In genomic region chr2:162029287-162029901, GRCh38 we compare ENCODE assay signal across 10 cellular contexts. TPM values are rescaled to one million over a fixed set of nuclear protein-coding genes. Genes with fewer than 3 reads are reported as not detected.
A peak's percentile ranks its signal among the peaks of the same experiment; 100 is the strongest.
DNase-seq lines count a peak whose midpoint lies in the region; TF ChIP-seq lines count a peak whose summit lies in the region.
"Had no signal": no experiment of that assay in that cellular context is flagged by ENCODE, and none has a peak within 500 bp of the region (broad histone marks: within the 10 kb centered on the region; RNA-seq: fewer than 3 reads in every experiment).

No MANE protein-coding gene starts in this region.

- no peak overlapping the region for H3K4me2 ChIP-seq in neural progenitor cell

- no peak overlapping the region for H3K4me3 Mint-ChIP-seq in neural progenitor cell

- H3K36me3 Mint-ChIP-seq in neural progenitor cell = no peaks in the 10 kb centered on the region

- TF ChIP-seq CTCF in lower leg skin (IDR thresholded peaks at IDR 0.05) = no peak
- TF ChIP-seq CTCF in neural progenitor cell (IDR thresholded peaks at IDR 0.05) = no peak

- DNase-seq in Ammon's horn (ENCODE audit: low spot score) (peak; percentile 67), LHCN-M2 (ENCODE audit: low read depth) (peak; percentile 86), cerebellar cortex (ENCODE audit: low spot score) (peak; percentile 13), lower leg skin (ENCODE audit: low spot score in 2 of 2) (peak; percentile 49 to 86), iPS-NIHi7 (ENCODE audit: extremely low spot score) (no peak), NCI-H2171 (lab: John Stamatoyannopoulos, UW) (no peak), neural progenitor cell (ENCODE audit: low spot score) (no peak)
- DNase-seq in effector CD4-positive, alpha-beta T cell = no peak
- DNase-seq: body of pancreas, NCI-H187 treated with DMSO at 0.1 percent for 48 hours had no signal

- H2AFZ ChIP-seq in neural progenitor cell (replicated peaks) = no peak overlapping the region

- H3K9me3 Mint-ChIP-seq in neural progenitor cell = no peaks in the 10 kb centered on the region

- no peaks in the 10 kb centered on the region for H3K79me2 ChIP-seq in neural progenitor cell (ENCODE audit: low read depth)

- H3K4me3 ChIP-seq in lower leg skin (ENCODE audit: low read depth, poor library complexity, severe bottlenecking) (no peak overlapping the region), neural progenitor cell (no peak overlapping the region)
- H3K4me3 ChIP-seq: body of pancreas had no signal

- 26 to 36% methylated on average over 9 of the region's 9 CpGs for WGBS in lower leg skin, 2 donors

- H3K27ac Mint-ChIP-seq in neural progenitor cell = no peak overlapping the region

- no peaks in the 10 kb centered on the region for H4K20me1 ChIP-seq in neural progenitor cell (ENCODE audit: low read depth)

- peaks cover 2% of the 10 kb centered on the region for H3K27me3 Mint-ChIP-seq in neural progenitor cell (ENCODE audit: insufficient read depth, low read depth)

- H3K4me1 ChIP-seq in neural progenitor cell = peaks cover 14% of the 10 kb centered on the region

- no peaks in the 10 kb centered on the region for H3K36me3 ChIP-seq in neural progenitor cell

- no peak overlapping the region for H3K9ac ChIP-seq in neural progenitor cell

- H3K27ac ChIP-seq in neural progenitor cell = no peak overlapping the region
- H3K27ac ChIP-seq: body of pancreas had no signal

- intact Hi-C loops in lower leg skin (cut with DNase I; ENCODE audit: low total_unique reads) = no loop called here

- H3F3A ChIP-seq in neural progenitor cell (ENCODE audit: low read depth) = peaks cover 6% of the 10 kb centered on the region

- TF ChIP-seq POLR2A in lower leg skin (IDR thresholded peaks at IDR 0.05) = no peak

- no peaks in the 10 kb centered on the region for H3K9me3 ChIP-seq in neural progenitor cell (ENCODE audit: low read depth)
- H3K9me3 ChIP-seq: body of pancreas had no signal

- H3K27me3 ChIP-seq in neural progenitor cell = no peaks in the 10 kb centered on the region
- H3K27me3 ChIP-seq: body of pancreas had no signal

- peaks cover 26% of the 10 kb centered on the region for H3K4me1 Mint-ChIP-seq in neural progenitor cell

RNA-seq across cellular contexts. Expression of gene DPP4, which starts 44.6 kb away (rescaled TPM):
- total RNA-seq in LHCN-M2 (2014; rRNA removed) (20.5 and 27.7 TPM in 2 replicates), lower leg skin (1 to 10 TPM; 3.2 to 6.4 (median 5.1) TPM), neural progenitor cell (ENCODE audit: low replicate concordance) (0.12 and 0.49 TPM in 2 replicates)
- polyA plus RNA-seq in LHCN-M2 (2012) = 3.5 TPM

Comparison
In these comparisons a context has a peak if more than half of its experiments do, and no peak if none do; other contexts are left out.
1. DNase-seq: peak in Ammon's horn (single experiment), LHCN-M2 (single experiment), cerebellar cortex (single experiment) and lower leg skin (2 of 2); none in iPS-NIHi7 (single experiment), NCI-H2171 (single experiment), neural progenitor cell (single experiment) and effector CD4-positive, alpha-beta T cell (single experiment).